Comparison of ENCODE assay signal across 15 cellular contexts in the genomic region with DNA sequence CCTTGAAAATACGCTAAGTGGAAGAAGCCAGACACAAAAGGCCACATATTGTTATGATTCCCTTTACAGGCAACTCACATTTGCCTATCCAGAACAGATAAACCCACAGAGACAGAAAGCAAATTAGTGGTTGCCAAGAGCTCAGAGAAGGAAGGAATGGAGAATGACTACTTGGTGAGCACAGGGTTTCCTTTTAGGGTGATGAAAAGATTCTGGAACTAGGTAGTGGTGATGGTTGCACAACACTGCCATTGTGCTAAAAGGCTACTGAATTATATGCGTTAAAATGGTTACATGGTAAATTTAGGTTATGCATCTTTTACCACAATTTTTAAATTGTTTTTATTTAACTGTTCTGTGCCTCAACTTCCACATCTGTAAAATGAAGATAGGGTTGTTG.
"Had no signal": no experiment of that assay in that cellular context is flagged by ENCODE, and none has a peak within 500 bp of the region (broad histone marks: within the 10 kb centered on the region; RNA-seq: fewer than 3 reads in every experiment).

No MANE protein-coding gene starts in this region.

- DNase-seq: activated CD4-positive, alpha-beta T cell treated with anti-CD3 and anti-CD28 coated beads, Interleukin-2, amount 10 ng/mL, durations not matched to agents 7 days and 5 days; activated CD4-positive, CD25-positive, alpha-beta regulatory T cell; activated CD8-positive, alpha-beta memory T cell treated with anti-CD3 and anti-CD28 coated beads, Interleukin-2, amount 50 U/mL, for 48 hours; activated naive CD4-positive, alpha-beta T cell treated with Interleukin-2 at 50 U/mL for 16 hours; dermis blood vessel endothelial cell; naive B cell; pancreas; sigmoid colon; spleen; stimulated activated naive CD8-positive, alpha-beta T cell treated with anti-CD3 and anti-CD28 coated beads, Interleukin-15, amount 100 ng/mL, for 72 hours; testis; upper lobe of right lung had no signal

- H3K9me3 ChIP-seq: pancreas, sigmoid colon, spleen, testis, upper lobe of right lung had no signal

- H3K4me2 ChIP-seq: hepatocyte had no signal

- H3K4me3 ChIP-seq: hepatocyte, pancreas, sigmoid colon, spleen, testis, upper lobe of right lung had no signal

- FAIRE-seq: keratinocyte, pancreas had no signal

- H2AFZ ChIP-seq: hepatocyte had no signal

- H3K27ac ChIP-seq: hepatocyte, pancreas, spleen, testis, upper lobe of right lung had no signal

- H3K27me3 ChIP-seq: hepatocyte, pancreas, sigmoid colon, spleen, testis, upper lobe of right lung had no signal

- ATAC-seq: left lobe of liver; pancreas; stimulated activated naive CD8-positive, alpha-beta T cell treated with anti-CD3 and anti-CD28 coated beads, Interleukin-15, amount 100 ng/mL, for 72 hours; upper lobe of right lung had no signal
